ENCODE assay signal across 15 cellular contexts in the genomic region with DNA sequence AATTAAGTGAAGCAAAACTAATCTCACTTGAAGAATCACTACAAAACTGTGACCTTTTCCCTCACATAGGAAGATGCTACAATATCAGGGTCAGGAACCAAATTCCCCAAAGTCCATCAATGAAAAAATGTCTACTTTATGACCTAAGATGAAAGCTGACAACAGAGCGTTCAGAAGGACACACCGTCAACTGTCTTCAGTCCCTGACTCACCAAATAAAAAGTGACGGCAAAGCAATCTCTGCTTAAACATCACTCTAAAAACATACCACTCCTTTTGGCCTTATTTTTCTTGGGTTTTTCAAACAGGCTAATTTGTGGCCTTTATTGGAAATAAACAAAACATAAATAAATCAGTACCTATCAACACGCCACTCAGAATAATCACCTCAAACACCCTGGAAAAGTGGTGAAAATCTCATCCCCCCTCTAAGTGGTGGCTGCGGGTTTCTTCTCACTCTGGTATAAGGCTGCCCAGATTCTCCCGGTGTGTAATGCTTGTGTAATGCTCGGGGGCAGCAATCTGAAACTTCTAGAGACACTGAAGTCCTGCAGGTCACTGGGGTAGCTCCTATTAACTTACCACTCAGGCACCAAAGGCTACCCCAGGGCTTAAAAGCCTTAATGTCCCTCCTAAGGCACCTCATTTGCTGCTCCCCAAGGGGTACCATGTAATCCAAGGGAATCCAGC. TPM values are rescaled to one million over a fixed set of nuclear protein-coding genes. Genes with fewer than 3 reads are reported as not detected.
DNase-seq lines count a peak whose midpoint lies in the region; ATAC-seq and TF ChIP-seq lines count a peak whose summit lies in the region.
"Had no signal": no experiment of that assay in that cellular context is flagged by ENCODE, and none has a peak within 500 bp of the region (broad histone marks: within the 10 kb centered on the region; RNA-seq: fewer than 3 reads in every experiment).

No MANE protein-coding gene starts in this region.

- H3K4me3 ChIP-seq in CD4-positive, alpha-beta memory T cell (ENCODE audit: low read length in 2 of 2) = peak overlapping the region; percentile 10 to 53
- no peak overlapping the region for H3K4me3 ChIP-seq in neural progenitor cell
- H3K4me3 ChIP-seq: mucosa of descending colon had no signal

- H3K27ac Mint-ChIP-seq in CD4-positive, alpha-beta memory T cell = peak overlapping the region; percentile 92 to 100 (median 96)
- peak overlapping the region; percentile 100 for H3K27ac Mint-ChIP-seq in activated naive CD8-positive, alpha-beta T cell
- no peak overlapping the region for H3K27ac Mint-ChIP-seq in neural progenitor cell

- no peak for TF ChIP-seq CTCF in neural progenitor cell (IDR thresholded peaks at IDR 0.05)

- H3K79me2 ChIP-seq in neural progenitor cell (ENCODE audit: low read depth) = peaks cover 73% of the 10 kb centered on the region

- peaks cover 61% of the 10 kb centered on the region for H4K20me1 ChIP-seq in neural progenitor cell (ENCODE audit: low read depth)

- no peaks in the 10 kb centered on the region for H3K27me3 ChIP-seq in CD4-positive, alpha-beta memory T cell (ENCODE audit: insufficient read depth, low read length)
- H3K27me3 ChIP-seq in neural progenitor cell = no peaks in the 10 kb centered on the region

- H3K36me3 Mint-ChIP-seq in CD4-positive, alpha-beta memory T cell = peaks cover 43 to 57% of the 10 kb centered on the region in 2 donors
- H3K36me3 Mint-ChIP-seq in activated naive CD8-positive, alpha-beta T cell = peaks cover 47% of the 10 kb centered on the region
- peaks cover 7% of the 10 kb centered on the region for H3K36me3 Mint-ChIP-seq in neural progenitor cell

- H3K9me3 ChIP-seq in CD4-positive, alpha-beta memory T cell (ENCODE audit: control insufficient read depth in 1 of 2, low read length in 2 of 2) = no peaks in the 10 kb centered on the region
- H3K9me3 ChIP-seq in neural progenitor cell (ENCODE audit: low read depth) = no peaks in the 10 kb centered on the region
- H3K9me3 ChIP-seq: mucosa of descending colon had no signal

- intact Hi-C loops in CD4-positive, alpha-beta memory T cell (cut with micrococcal nuclease) = loop anchor here (10.0 kb wide), 1 partner anchor 154 kb away; a partner anchor contains a TSS

- POLR2A ChIA-PET in CD4-positive, alpha-beta memory T cell (lab: Charles Lee; ENCODE audit: partially characterized antibody) = interaction anchor here (1.0 to 26.8 kb wide), 13 partner anchors 5 to 66 kb away, joined by 3 to 609 read pairs (median 8); no protein-coding TSS in a partner anchor

- ATAC-seq in GM19328 (IDR thresholded peaks at IDR 0.05; ENCODE audit: unreplicated experiment) = no peak
- ATAC-seq: mucosa of descending colon had no signal

- peaks cover 100% of the 10 kb centered on the region for H3K4me1 ChIP-seq in CD4-positive, alpha-beta memory T cell (ENCODE audit: insufficient read depth, low read length)
- peaks cover 42% of the 10 kb centered on the region for H3K4me1 ChIP-seq in neural progenitor cell

- H2AFZ ChIP-seq in neural progenitor cell (replicated peaks) = no peak overlapping the region

- H3K27ac ChIP-seq in CD4-positive, alpha-beta memory T cell (ENCODE audit: low read depth, low read length) = peak overlapping the region; percentile 73
- no peak overlapping the region for H3K27ac ChIP-seq in neural progenitor cell

- CTCF ChIA-PET in CD4-positive, alpha-beta memory T cell (lab: Charles Lee; ENCODE audit: partially characterized antibody) = interaction anchor here (5.0 kb wide), 1 partner anchor 81 kb away, joined by 21 read pairs; no protein-coding TSS in a partner anchor

- H3K4me2 ChIP-seq in neural progenitor cell = peak overlapping the region; percentile 25

- H3K9ac ChIP-seq in neural progenitor cell = no peak overlapping the region

- peaks cover 4% of the 10 kb centered on the region for H3K36me3 ChIP-seq in CD4-positive, alpha-beta memory T cell (ENCODE audit: insufficient read depth, low read length)
- no peaks in the 10 kb centered on the region for H3K36me3 ChIP-seq in neural progenitor cell

- peaks cover 7% of the 10 kb centered on the region for H3F3A ChIP-seq in neural progenitor cell (ENCODE audit: low read depth)

- H3K27me3 Mint-ChIP-seq in CD4-positive, alpha-beta memory T cell = no peaks in the 10 kb centered on the region
- no peaks in the 10 kb centered on the region for H3K27me3 Mint-ChIP-seq in activated naive CD8-positive, alpha-beta T cell
- H3K27me3 Mint-ChIP-seq in neural progenitor cell (ENCODE audit: insufficient read depth, low read depth) = peaks cover 2% of the 10 kb centered on the region

- peaks cover 82 to 99% (median 92%) of the 10 kb centered on the region in 4 donors for H3K4me1 Mint-ChIP-seq in CD4-positive, alpha-beta memory T cell
- peaks cover 93% of the 10 kb centered on the region for H3K4me1 Mint-ChIP-seq in activated naive CD8-positive, alpha-beta T cell (ENCODE audit: low read depth)
- peaks cover 31% of the 10 kb centered on the region for H3K4me1 Mint-ChIP-seq in neural progenitor cell

- H3K9me3 Mint-ChIP-seq in CD4-positive, alpha-beta memory T cell = peaks cover 0 to 2% (median 0%) of the 10 kb centered on the region in 8 donors
- no peaks in the 10 kb centered on the region for H3K9me3 Mint-ChIP-seq in activated naive CD8-positive, alpha-beta T cell (ENCODE audit: low read depth)
- H3K9me3 Mint-ChIP-seq in neural progenitor cell = no peaks in the 10 kb centered on the region

- H3K4me3 Mint-ChIP-seq in CD4-positive, alpha-beta memory T cell = peak overlapping the region; percentile 78 to 93 (median 84)
- peak overlapping the region; percentile 93 for H3K4me3 Mint-ChIP-seq in activated naive CD8-positive, alpha-beta T cell
- H3K4me3 Mint-ChIP-seq in neural progenitor cell = no peak overlapping the region

- no peak for DNase-seq in CD4-positive, alpha-beta memory T cell
- peak; percentile 62 for DNase-seq in M059J (ENCODE audit: low read depth)
- DNase-seq in neural progenitor cell (ENCODE audit: low spot score) = no peak
- DNase-seq in SW 1271 (lab: John Stamatoyannopoulos, UW) = no peak
- DNase-seq in glomerular visceral epithelial cell (ENCODE audit: extremely low spot score) = no peak
- DNase-seq in SK-N-DZ (ENCODE audit: low spot score) = no peak
- DNase-seq: EL, foreskin fibroblast, kidney, mucosa of descending colon, NCI-H1092 treated with DMSO at 0.1 percent for 48 hours, NCI-H510A, RPMI8226 had no signal

RNA-seq across cellular contexts. Expression of a gene that starts 29.5 kb away (rescaled TPM):
- total RNA-seq in CD4-positive, alpha-beta memory T cell = 100 to 1,000 TPM; 393 to 410 TPM
- polyA plus RNA-seq in CD4-positive, alpha-beta memory T cell = 100 to 1,000 TPM in 1 of 2 donors, 10 to 100 TPM in 1; 49.5 to 166 TPM
- total RNA-seq in M059J (2014; rRNA removed; shearing (Covaris generic)) = 14.2 and 14.3 TPM in 2 replicates
- 19.1 and 24.9 TPM in 2 replicates for total RNA-seq in neural progenitor cell (ENCODE audit: low replicate concordance)
- 15.0 and 18.2 TPM in 2 replicates for polyA plus RNA-seq in SK-N-DZ (2014; cell fraction: cytosol; rRNA removed)
- 27.2 and 58.4 TPM in 2 replicates for polyA plus RNA-seq in SK-N-DZ (2014; cell fraction: nucleus; rRNA removed)

Comparison
In these comparisons a context has a peak if more than half of its experiments do, and no peak if none do; other contexts are left out.
1. RNA of a gene that starts 29.5 kb away (total RNA-seq): 393 to 410 TPM in CD4-positive, alpha-beta memory T cell; 19.1 to 24.9 TPM in neural progenitor cell and 14.2 to 14.3 TPM in M059J; every median in the first group is over 10 times any median in the second.